In genomic region chr1:160702100-160702499, GRCh38 we compare ENCODE assay signal across 27 cellular contexts. TPM values are rescaled to one million over a fixed set of nuclear protein-coding genes. Genes with fewer than 3 reads are reported as not detected.
DNase-seq lines count a peak whose midpoint lies in the region; ATAC-seq, FAIRE-seq and TF ChIP-seq lines count a peak whose summit lies in the region.
"Had no signal": no experiment of that assay in that cellular context is flagged by ENCODE, and none has a peak within 500 bp of the region (broad histone marks: within the 10 kb centered on the region; RNA-seq: fewer than 3 reads in every experiment).

No MANE protein-coding gene starts in this region.

- H3K27ac Mint-ChIP-seq in activated T-helper 1 cell treated with anti-CD3 and anti-CD28 coated beads, Interleukin-12 subunit alpha, Interleukin-12 subunit beta, Interleukin-2, Interleukin-4 antibody, amounts not matched to agents 30 ng/mL and 10 ng/mL and 1 ng/mL, durations not matched to agents 14 hours and 24 hours and 36 hours = peak overlapping the region; percentile 83
- H3K27ac Mint-ChIP-seq in naive thymus-derived CD8-positive, alpha-beta T cell = peak overlapping the region in 7 of 10 donors; percentile 55 to 97 (median 84)

- intact Hi-C loops in activated T-helper 1 cell treated with anti-CD3 and anti-CD28 coated beads, Interleukin-12 subunit alpha, Interleukin-12 subunit beta, Interleukin-2, Interleukin-4 antibody, amounts not matched to agents 30 ng/mL and 10 ng/mL and 1 ng/mL, durations not matched to agents 14 hours and 24 hours and 36 hours (cut with micrococcal nuclease) = no loop called here

- no peaks in the 10 kb centered on the region for H3K9me3 Mint-ChIP-seq in activated T-cell treated with anti-CD3 and anti-CD28 coated beads, Interleukin-2, amount 50 U/mL, for 4 hours
- H3K9me3 Mint-ChIP-seq in activated T-helper 1 cell treated with anti-CD3 and anti-CD28 coated beads, Interleukin-12 subunit alpha, Interleukin-12 subunit beta, Interleukin-2, Interleukin-4 antibody, amounts not matched to agents 30 ng/mL and 10 ng/mL and 1 ng/mL, durations not matched to agents 14 hours and 24 hours and 36 hours = no peaks in the 10 kb centered on the region
- no peaks in the 10 kb centered on the region for H3K9me3 Mint-ChIP-seq in naive thymus-derived CD8-positive, alpha-beta T cell

- ATAC-seq in activated T-cell treated with anti-CD3 and anti-CD28 coated beads, Interleukin-2, amount 50 U/mL, for 4 hours = no peak
- ATAC-seq in naive thymus-derived CD8-positive, alpha-beta T cell = no peak
- no peak for ATAC-seq in GM21723 (IDR thresholded peaks at IDR 0.05; ENCODE audit: unreplicated experiment)
- ATAC-seq: gastroesophageal sphincter, PC-3 had no signal

- no peak for TF ChIP-seq POLR2A in GM12891 (IDR thresholded peaks at IDR 0.05; ENCODE audit: low read depth, low read length)

- H3K27me3 Mint-ChIP-seq in activated T-cell treated with anti-CD3 and anti-CD28 coated beads, Interleukin-2, amount 50 U/mL, for 4 hours (ENCODE audit: low read depth) = no peaks in the 10 kb centered on the region
- no peaks in the 10 kb centered on the region for H3K27me3 Mint-ChIP-seq in activated T-helper 1 cell treated with anti-CD3 and anti-CD28 coated beads, Interleukin-12 subunit alpha, Interleukin-12 subunit beta, Interleukin-2, Interleukin-4 antibody, amounts not matched to agents 30 ng/mL and 10 ng/mL and 1 ng/mL, durations not matched to agents 14 hours and 24 hours and 36 hours (ENCODE audit: insufficient read depth)
- no peaks in the 10 kb centered on the region for H3K27me3 Mint-ChIP-seq in naive thymus-derived CD8-positive, alpha-beta T cell

- H3K4me3 Mint-ChIP-seq in activated T-cell treated with anti-CD3 and anti-CD28 coated beads, Interleukin-2, amount 50 U/mL, for 4 hours = peak overlapping the region; percentile 64
- H3K4me3 Mint-ChIP-seq in activated T-helper 1 cell treated with anti-CD3 and anti-CD28 coated beads, Interleukin-12 subunit alpha, Interleukin-12 subunit beta, Interleukin-2, Interleukin-4 antibody, amounts not matched to agents 30 ng/mL and 10 ng/mL and 1 ng/mL, durations not matched to agents 14 hours and 24 hours and 36 hours = peak overlapping the region; percentile 51
- H3K4me3 Mint-ChIP-seq in naive thymus-derived CD8-positive, alpha-beta T cell = peak overlapping the region in 8 of 10 donors; percentile 40 to 78 (median 70)

- no peak for DNase-seq in activated T-cell treated with anti-CD3 and anti-CD28 coated beads, Interleukin-2, amount 50 U/mL, for 4 hours
- no peak for DNase-seq in activated T-cell treated with anti-CD3 and anti-CD28 coated beads, Interleukin-2, amount 50 U/mL, for 1 hour
- DNase-seq in GM12891 (ENCODE audit: insufficient read length, low spot score) (no peak), NCI-H526 (lab: John Stamatoyannopoulos, UW) (no peak)
- no peak for DNase-seq in activated T-helper 1 cell treated with anti-CD3 and anti-CD28 coated beads, Interleukin-12 subunit alpha, Interleukin-12 subunit beta, Interleukin-2, Interleukin-4 antibody, amounts not matched to agents 30 ng/mL and 10 ng/mL and 1 ng/mL, durations not matched to agents 14 hours and 24 hours and 36 hours (ENCODE audit: low spot score)
- DNase-seq in naive thymus-derived CD8-positive, alpha-beta T cell = no peak
- DNase-seq in activated CD4-positive, CD25-positive, alpha-beta regulatory T cell treated with anti-CD3 and anti-CD28 coated beads, Interleukin-2, amount 50 U/mL, for 72 hours = no peak
- DNase-seq: activated gamma-delta T cell; DMS79; effector memory CD4-positive, alpha-beta T cell; esophagus squamous epithelium; KBM-7; mesenchymal stem cell; NCI-H1048; NCI-H187 treated with DMSO at 0.1 percent for 48 hours; NCI-H2227 treated with DMSO at 0.1 percent for 48 hours; PC-3; SHP77; stimulated activated CD4-positive, alpha-beta T cell treated with anti-CD3 and anti-CD28 coated beads, Interleukin-1b, Interleukin-23, amount 100 ng/mL, for 48 hours; stimulated activated naive CD4-positive, alpha-beta T cell treated with Interleukin-2 at 50 U/mL for 16 hours; SW 1271; transverse colon had no signal

- POLR2A ChIA-PET in naive thymus-derived CD8-positive, alpha-beta T cell (lab: Charles Lee) = no interaction called here

- peaks cover 87% of the 10 kb centered on the region for H3K4me1 Mint-ChIP-seq in activated T-cell treated with anti-CD3 and anti-CD28 coated beads, Interleukin-2, amount 50 U/mL, for 4 hours (ENCODE audit: low read depth)
- peaks cover 25% of the 10 kb centered on the region for H3K4me1 Mint-ChIP-seq in activated T-helper 1 cell treated with anti-CD3 and anti-CD28 coated beads, Interleukin-12 subunit alpha, Interleukin-12 subunit beta, Interleukin-2, Interleukin-4 antibody, amounts not matched to agents 30 ng/mL and 10 ng/mL and 1 ng/mL, durations not matched to agents 14 hours and 24 hours and 36 hours (ENCODE audit: low read depth)
- H3K4me1 Mint-ChIP-seq in naive thymus-derived CD8-positive, alpha-beta T cell = peaks cover 42 to 93% (median 87%) of the 10 kb centered on the region in 4 donors

- H3K36me3 Mint-ChIP-seq in activated T-cell treated with anti-CD3 and anti-CD28 coated beads, Interleukin-2, amount 50 U/mL, for 4 hours (ENCODE audit: insufficient read depth) = peaks cover 57% of the 10 kb centered on the region
- peaks cover 48% of the 10 kb centered on the region for H3K36me3 Mint-ChIP-seq in activated T-helper 1 cell treated with anti-CD3 and anti-CD28 coated beads, Interleukin-12 subunit alpha, Interleukin-12 subunit beta, Interleukin-2, Interleukin-4 antibody, amounts not matched to agents 30 ng/mL and 10 ng/mL and 1 ng/mL, durations not matched to agents 14 hours and 24 hours and 36 hours (ENCODE audit: low read depth)
- peaks cover 10 to 82% (median 26%) of the 10 kb centered on the region in 3 donors for H3K36me3 Mint-ChIP-seq in naive thymus-derived CD8-positive, alpha-beta T cell

- FAIRE-seq in GM12891 (lab: Jason Lieb, UNC) = peak; percentile 16

TF ChIP-seq in GM12891, 5 proteins besides CTCF, POLR2A, EP300 and RAD21:
- TF ChIP-seq PAX5 (IDR thresholded peaks at IDR 0.05; ENCODE audit: insufficient read depth, low read length, severe bottlenecking) (no peak), POU2F2 (IDR thresholded peaks at IDR 0.05; ENCODE audit: low read depth, low read length) (no peak), POLR2AphosphoS5 (IDR thresholded peaks at IDR 0.05; ENCODE audit: low read depth, low read length) (no peak; the same call in 1 of the 2 replicates), SPI1 (IDR thresholded peaks at IDR 0.05; ENCODE audit: low read depth, low read length) (no peak), TAF1 (IDR thresholded peaks at IDR 0.05; ENCODE audit: low read depth, low read length) (no peak)

RNA-seq across cellular contexts. Expression of gene CD48, which starts 9.5 kb away (rescaled TPM):
- 100 to 1,000 TPM; 313 to 347 (median 336) TPM for total RNA-seq in activated T-cell treated with anti-CD3 and anti-CD28 coated beads, Interleukin-2, amount 50 U/mL, for 4 hours
- 614 TPM for polyA plus RNA-seq in GM12891 (2012; ENCODE audit: low read depth, missing spikeins)
- total RNA-seq in activated T-helper 1 cell treated with anti-CD3 and anti-CD28 coated beads, Interleukin-12 subunit alpha, Interleukin-12 subunit beta, Interleukin-2, Interleukin-4 antibody, amounts not matched to agents 30 ng/mL and 10 ng/mL and 1 ng/mL, durations not matched to agents 14 hours and 24 hours and 36 hours = 219 and 222 TPM in 2 replicates
- total RNA-seq in naive thymus-derived CD8-positive, alpha-beta T cell = 100 to 1,000 TPM; 272 to 276 TPM
- polyA plus RNA-seq in naive thymus-derived CD8-positive, alpha-beta T cell = 100 to 1,000 TPM; 186 to 213 (median 200) TPM
- total RNA-seq: PC-3, pulmonary artery endothelial cell had no signal
- polyA plus RNA-seq: neural cell had no signal

RNA-seq across cellular contexts. Expression of gene SLAMF7, which starts 36.9 kb away (rescaled TPM):
- 10 to 100 TPM; 44.1 to 80.5 (median 71.7) TPM for total RNA-seq in activated T-cell treated with anti-CD3 and anti-CD28 coated beads, Interleukin-2, amount 50 U/mL, for 4 hours
- polyA plus RNA-seq in GM12891 (2012; ENCODE audit: low read depth, missing spikeins) = 123 TPM
- 43.7 and 53.6 TPM in 2 replicates for total RNA-seq in activated T-helper 1 cell treated with anti-CD3 and anti-CD28 coated beads, Interleukin-12 subunit alpha, Interleukin-12 subunit beta, Interleukin-2, Interleukin-4 antibody, amounts not matched to agents 30 ng/mL and 10 ng/mL and 1 ng/mL, durations not matched to agents 14 hours and 24 hours and 36 hours
- 1 to 10 TPM; 4.5 to 6.2 TPM for total RNA-seq in naive thymus-derived CD8-positive, alpha-beta T cell
- 100 to 1,000 TPM in 1 of 3 donors, 1 to 10 TPM in 2; 3.8 to 102 (median 4.0) TPM for polyA plus RNA-seq in naive thymus-derived CD8-positive, alpha-beta T cell
- total RNA-seq: pulmonary artery endothelial cell had no signal
- polyA plus RNA-seq: neural cell had no signal

RNA-seq across cellular contexts. Expression of gene SLAMF1, which starts 55.3 kb away (rescaled TPM):
- total RNA-seq in activated T-cell treated with anti-CD3 and anti-CD28 coated beads, Interleukin-2, amount 50 U/mL, for 4 hours = 100 to 1,000 TPM in 1 of 3 donors, 10 to 100 TPM in 2; 69.2 to 138 (median 96.6) TPM
- 102 TPM for polyA plus RNA-seq in GM12891 (2012; ENCODE audit: low read depth, missing spikeins)
- total RNA-seq in activated T-helper 1 cell treated with anti-CD3 and anti-CD28 coated beads, Interleukin-12 subunit alpha, Interleukin-12 subunit beta, Interleukin-2, Interleukin-4 antibody, amounts not matched to agents 30 ng/mL and 10 ng/mL and 1 ng/mL, durations not matched to agents 14 hours and 24 hours and 36 hours = 118 TPM in 2 replicates
- 10 to 100 TPM in 1 of 2 experiments, 1 to 10 TPM in 1; 9.8 to 11.1 TPM for total RNA-seq in naive thymus-derived CD8-positive, alpha-beta T cell
- polyA plus RNA-seq in naive thymus-derived CD8-positive, alpha-beta T cell = 1 to 10 TPM; 1.7 to 3.9 (median 3.7) TPM
- total RNA-seq: PC-3, pulmonary artery endothelial cell, skeletal muscle tissue had no signal
- polyA plus RNA-seq: neural cell had no signal
